ENCODE assay signal across 7 cellular contexts in the genomic region with DNA sequence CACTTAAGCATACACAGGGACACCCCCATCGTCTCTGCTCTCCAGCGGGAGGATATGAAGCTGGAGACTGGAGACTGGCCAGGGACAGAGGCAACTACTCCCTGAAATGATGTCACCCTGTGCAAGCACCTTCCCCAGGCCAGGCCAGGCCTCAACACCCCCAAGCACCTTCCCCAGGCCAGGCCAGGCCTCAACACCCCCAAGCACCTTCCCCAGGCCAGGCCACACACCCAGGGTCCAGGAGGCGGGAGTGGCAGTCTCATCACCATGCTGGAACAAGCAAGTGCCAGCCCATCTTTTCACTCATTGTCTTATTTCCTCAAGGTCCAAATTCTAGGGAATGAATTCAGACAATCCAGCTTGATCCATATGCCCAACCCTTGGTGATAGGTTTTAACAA.
DNase-seq lines count a peak whose midpoint lies in the region; ATAC-seq, FAIRE-seq and TF ChIP-seq lines count a peak whose summit lies in the region.
"Not testable (repeated sequence)": the region's sequence is repeated elsewhere in the genome, so short reads cannot be mapped to it uniquely, and the experiment has no call there.

No MANE protein-coding gene starts in this region.

- H3F3A ChIP-seq in OCI-LY1 (ENCODE audit: insufficient read depth, low read length), result not testable (repeated sequence)

- H3K36me3 ChIP-seq in OCI-LY1 (ENCODE audit: insufficient read depth, low read length), result peaks cover 28% of the 10 kb centered on the region; the same call in 1 of the 2 replicates
- H3K36me3 ChIP-seq in pancreas, result not testable (repeated sequence)

- not testable (repeated sequence) for TF ChIP-seq CTCF in C4-2B (conservative IDR thresholded peaks at IDR 0.05); OCI-LY1 (IDR thresholded peaks at IDR 0.05; ENCODE audit: low read length); chondrocyte (IDR thresholded peaks at IDR 0.05); natural killer cell (IDR thresholded peaks at IDR 0.05); pancreas (IDR thresholded peaks at IDR 0.05); type B pancreatic cell (conservative IDR thresholded peaks at IDR 0.05)

- H3K9me2 ChIP-seq in OCI-LY1 (ENCODE audit: low read depth, low read length), result not testable (repeated sequence)

- H3K79me2 ChIP-seq in OCI-LY1 (ENCODE audit: insufficient read depth, low read length), result not testable (repeated sequence)

- peak; percentile 48 for DNase-seq in activated CD8-positive, alpha-beta memory T cell treated with anti-CD3 and anti-CD28 coated beads for 24 hours
- DNase-seq in chondrocyte (ENCODE audit: low spot score); natural killer cell; type B pancreatic cell (ENCODE audit: extremely low spot score, unreplicated experiment): not testable (repeated sequence)
- peak in 1 of 6 donors; percentile 37 for DNase-seq in pancreas

- H3K4me1 Mint-ChIP-seq in chondrocyte (ENCODE audit: low read depth); natural killer cell; type B pancreatic cell (ENCODE audit: unreplicated experiment): not testable (repeated sequence)

- peaks cover 62% of the 10 kb centered on the region for H3K4me1 ChIP-seq in OCI-LY1 (ENCODE audit: insufficient read depth, low read length, severe bottlenecking)
- H3K4me1 ChIP-seq in pancreas, result not testable (repeated sequence)

- not testable (repeated sequence) for H3K9me3 Mint-ChIP-seq in chondrocyte (ENCODE audit: low read depth); natural killer cell; type B pancreatic cell

- H4K20me1 ChIP-seq in OCI-LY1 (ENCODE audit: insufficient read depth, low read length), result not testable (repeated sequence)

- H3K27ac ChIP-seq in C4-2B, result peak overlapping the region; percentile 5; the same call in 1 of the 2 replicates
- peak overlapping the region; percentile 85 for H3K27ac ChIP-seq in OCI-LY1 (ENCODE audit: low read depth, low read length, poor library complexity, severe bottlenecking)
- peak overlapping the region in 3 of 4 donors; percentile 15 to 62 (median 59) for H3K27ac ChIP-seq in pancreas

- not testable (repeated sequence) for H3K27me3 ChIP-seq in OCI-LY1 (ENCODE audit: insufficient read depth, low read length); pancreas

- ATAC-seq in natural killer cell, result not testable (repeated sequence)
- peak in 1 of 4 donors; percentile 17 for ATAC-seq in pancreas

- FAIRE-seq in pancreas (lab: Jason Lieb, UNC), result not testable (repeated sequence)

- H3K4me3 ChIP-seq in OCI-LY1 (ENCODE audit: low read depth, low read length, poor library complexity, severe bottlenecking); pancreas: not testable (repeated sequence)

- WGBS in pancreas, 2 donors, result 95 to 98% methylated on average over 1 of the region's 3 CpGs

- intact Hi-C loops in natural killer cell (cut with micrococcal nuclease); pancreas (cut with DNase I): not testable (repeated sequence)

- H3K9me3 ChIP-seq in OCI-LY1 (ENCODE audit: low read length); pancreas: not testable (repeated sequence)

- H2AFZ ChIP-seq in OCI-LY1 (ENCODE audit: low read length), result not testable (repeated sequence)

- H3K27me3 Mint-ChIP-seq in chondrocyte (ENCODE audit: low read depth); natural killer cell (ENCODE audit: low read depth in 2 of 2); type B pancreatic cell: not testable (repeated sequence)

- peaks cover 12% of the 10 kb centered on the region for H3K36me3 Mint-ChIP-seq in chondrocyte (ENCODE audit: low read depth)
- H3K36me3 Mint-ChIP-seq in natural killer cell, type B pancreatic cell: not testable (repeated sequence)

- peak overlapping the region; percentile 41 for H3K27ac Mint-ChIP-seq in chondrocyte (ENCODE audit: unreplicated experiment)
- not testable (repeated sequence) for H3K27ac Mint-ChIP-seq in natural killer cell, type B pancreatic cell

- H3K9ac ChIP-seq in OCI-LY1 (ENCODE audit: low read length), result not testable (repeated sequence)

- not testable (repeated sequence) for H3K4me2 ChIP-seq in OCI-LY1 (ENCODE audit: low read length)

- H3K4me3 Mint-ChIP-seq in chondrocyte (ENCODE audit: unreplicated experiment), result not testable (repeated sequence)
- peak overlapping the region; percentile 56 for H3K4me3 Mint-ChIP-seq in natural killer cell
- H3K4me3 Mint-ChIP-seq in type B pancreatic cell, result peak overlapping the region; percentile 22

Comparison
In these comparisons a context has a peak if more than half of its experiments do, and no peak if none do; other contexts are left out.
1. H3K27ac ChIP-seq: peak in every context shown above with its lines; median percentile 85 in OCI-LY1; 59 in pancreas; 5 in C4-2B.